Comparison of ENCODE assay signal across 8 cellular contexts in genomic region chr6:71012871-71013456, GRCh38. TPM values are rescaled to one million over a fixed set of nuclear protein-coding genes. Genes with fewer than 3 reads are reported as not detected.
DNase-seq lines count a peak whose midpoint lies in the region; ATAC-seq and TF ChIP-seq lines count a peak whose summit lies in the region.

No MANE protein-coding gene starts in this region.

- POLR2A ChIA-PET in CD4-positive, alpha-beta memory T cell (lab: Charles Lee; ENCODE audit: partially characterized antibody): no interaction called here

- H3K27me3 Mint-ChIP-seq in CD4-positive, alpha-beta memory T cell: peaks cover 16 to 22% of the 10 kb centered on the region in 2 donors

- H3K4me1 ChIP-seq in CD4-positive, alpha-beta memory T cell (ENCODE audit: insufficient read depth, low read length): no peaks in the 10 kb centered on the region

- no peak overlapping the region for H3K27ac ChIP-seq in CD4-positive, alpha-beta memory T cell (ENCODE audit: low read depth, low read length)

- no peaks in the 10 kb centered on the region for H3K36me3 Mint-ChIP-seq in CD4-positive, alpha-beta memory T cell

- intact Hi-C loops in CD4-positive, alpha-beta memory T cell (cut with micrococcal nuclease): loop anchor here (1.0 to 2.0 kb wide), 3 partner anchors 307 to 792 kb away; no protein-coding TSS in a partner anchor

- CTCF ChIA-PET in CD4-positive, alpha-beta memory T cell (lab: Charles Lee; ENCODE audit: partially characterized antibody): interaction anchor here (1.0 to 2.6 kb wide), 5 partner anchors 8 to 703 kb away, joined by 3 to 13 read pairs (median 6); no protein-coding TSS in a partner anchor

- H3K27ac Mint-ChIP-seq in CD4-positive, alpha-beta memory T cell: no peak overlapping the region

- ATAC-seq in GM18505 (IDR thresholded peaks at IDR 0.05; ENCODE audit: unreplicated experiment) (peak; percentile 72), HG02798 (IDR thresholded peaks at IDR 0.05; ENCODE audit: poor library complexity, unreplicated experiment) (peak; percentile 91), GM19023 (IDR thresholded peaks at IDR 0.05; ENCODE audit: unreplicated experiment) (no peak)

- no peak for TF ChIP-seq POLR2A in GM18505 (IDR thresholded peaks at IDR 0.05; ENCODE audit: borderline replicate concordance, extremely low read depth, insufficient read depth, insufficient read length)

- no peaks in the 10 kb centered on the region for H3K9me3 ChIP-seq in CD4-positive, alpha-beta memory T cell (ENCODE audit: control insufficient read depth in 1 of 2, low read length in 2 of 2)

- peak in 4 of 5 donors; percentile 29 to 37 (median 32) for DNase-seq in CD4-positive, alpha-beta memory T cell
- DNase-seq in NCI-H1092 treated with DMSO at 0.1 percent for 48 hours (lab: John Stamatoyannopoulos, UW) (peak; percentile 45), SKM-1 treated with dmso at 0.1 percent for 144 hours (lab: John Stamatoyannopoulos, UW; ENCODE audit: unreplicated experiment) (peak; percentile 61), fibroblast of peridontal ligament (ENCODE audit: extremely low read depth) (peak; percentile 64), non-pigmented ciliary epithelial cell (ENCODE audit: low read depth) (peak; percentile 4)

- no peak overlapping the region for H3K4me3 Mint-ChIP-seq in CD4-positive, alpha-beta memory T cell

- no peaks in the 10 kb centered on the region for H3K36me3 ChIP-seq in CD4-positive, alpha-beta memory T cell (ENCODE audit: insufficient read depth, low read length)

- H3K4me3 ChIP-seq in CD4-positive, alpha-beta memory T cell (ENCODE audit: low read length in 2 of 2): no peak overlapping the region

- no peaks in the 10 kb centered on the region for H3K27me3 ChIP-seq in CD4-positive, alpha-beta memory T cell (ENCODE audit: insufficient read depth, low read length)

- no peaks in the 10 kb centered on the region for H3K9me3 Mint-ChIP-seq in CD4-positive, alpha-beta memory T cell

- no peaks in the 10 kb centered on the region for H3K4me1 Mint-ChIP-seq in CD4-positive, alpha-beta memory T cell

RNA-seq across cellular contexts. Expression of gene B3GAT2, which starts 56.1 kb away (rescaled TPM):
- total RNA-seq in CD4-positive, alpha-beta memory T cell: not detected
- under 1 TPM; 0.27 to 0.37 TPM for polyA plus RNA-seq in CD4-positive, alpha-beta memory T cell

Comparison
In these comparisons a context has a peak if more than half of its experiments do, and no peak if none do; other contexts are left out.
1. DNase-seq: peak in every context shown above with its lines; median percentile 64 in fibroblast of peridontal ligament; 61 in SKM-1 treated with dmso at 0.1 percent for 144 hours; 45 in NCI-H1092 treated with DMSO at 0.1 percent for 48 hours; 32 in CD4-positive, alpha-beta memory T cell; 4 in non-pigmented ciliary epithelial cell.